In the genomic region with DNA sequence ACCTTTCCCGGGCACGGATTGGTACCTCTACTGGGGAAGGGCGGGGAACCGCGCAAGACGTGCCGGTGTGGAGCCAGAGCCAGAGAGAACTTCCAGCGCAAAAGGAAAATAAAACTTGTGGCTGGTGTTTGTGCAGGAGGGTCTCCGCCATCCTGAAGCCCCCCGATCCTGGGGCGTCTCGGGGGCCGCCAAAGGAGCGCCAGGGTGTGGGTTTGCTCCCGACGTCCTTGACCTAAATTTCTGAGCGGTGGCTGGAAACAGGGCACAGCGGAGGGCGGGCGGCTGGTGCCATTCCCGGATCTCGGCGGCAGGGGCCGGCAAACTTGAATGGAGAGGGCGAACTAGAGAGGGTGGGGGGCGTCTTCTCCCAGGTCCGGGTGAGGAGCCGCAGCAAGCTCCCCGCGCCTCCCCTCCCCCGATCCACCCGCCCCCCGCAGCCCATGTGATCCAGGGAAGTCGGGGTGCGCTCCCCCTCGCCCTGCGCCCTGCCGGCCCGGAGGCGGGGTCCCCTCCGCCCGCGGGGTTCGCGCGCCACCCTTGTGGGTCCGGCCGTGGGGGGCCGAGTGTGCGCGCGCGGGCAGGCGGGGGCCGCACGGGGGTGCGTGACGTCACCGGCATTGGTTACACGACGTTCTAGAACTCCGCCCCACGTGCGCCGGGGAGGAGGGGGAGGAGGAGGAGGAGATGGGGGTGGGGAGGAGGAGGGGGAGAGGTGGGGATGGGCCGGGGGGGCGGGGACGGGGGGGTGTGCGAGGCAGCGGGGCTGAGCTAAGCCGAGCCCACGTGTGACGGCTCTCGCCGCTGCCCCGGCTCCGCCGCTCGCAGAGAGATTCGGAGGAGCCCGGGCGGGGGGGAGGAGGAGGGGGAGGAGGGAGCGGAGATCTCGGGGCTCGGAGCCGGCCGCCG, we compare ENCODE assay signal across 8 cellular contexts. TPM values are rescaled to one million over a fixed set of nuclear protein-coding genes. Genes with fewer than 3 reads are reported as not detected.
DNase-seq lines count a peak whose midpoint lies in the region; ATAC-seq and TF ChIP-seq lines count a peak whose summit lies in the region.

A gene (plus strand): TSS at position 748 of the 906 bp plus-strand sequence. CDS start 220 bp downstream, outside the sequence.

- peaks cover 43 to 54% (median 50%) of the 10 kb centered on the region in 3 donors for H3K4me1 Mint-ChIP-seq in CD8-positive, alpha-beta memory T cell

- TF ChIP-seq CTCF in Peyer's patch (IDR thresholded peaks at IDR 0.05) (no peak), esophagus muscularis mucosa (IDR thresholded peaks at IDR 0.05) (no peak)

- intact Hi-C loops in esophagus muscularis mucosa (cut with DNase I) = no loop called here

- H3K9me3 Mint-ChIP-seq in CD8-positive, alpha-beta memory T cell = peaks cover 0 to 6% (median 0%) of the 10 kb centered on the region in 5 donors

- peaks cover 0 to 3% of the 10 kb centered on the region in 2 donors for H3K27me3 Mint-ChIP-seq in CD8-positive, alpha-beta memory T cell

- H3K36me3 ChIP-seq in CD8-positive, alpha-beta memory T cell (ENCODE audit: insufficient read depth, low read length) = no peaks in the 10 kb centered on the region
- peaks cover 1% of the 10 kb centered on the region; the same call in 1 of the 2 replicates for H3K36me3 ChIP-seq in HUES6 (ENCODE audit: control insufficient read depth, insufficient read depth, low read length)
- no peaks in the 10 kb centered on the region for H3K36me3 ChIP-seq in Peyer's patch
- H3K36me3 ChIP-seq in esophagus muscularis mucosa = no peaks in the 10 kb centered on the region

- H3K27me3 ChIP-seq in CD8-positive, alpha-beta memory T cell (ENCODE audit: insufficient read depth, low read length, poor library complexity, severe bottlenecking) = no peaks in the 10 kb centered on the region
- peaks cover 12% of the 10 kb centered on the region for H3K27me3 ChIP-seq in HUES6 (ENCODE audit: control insufficient read depth, insufficient read depth, low read length)
- no peaks in the 10 kb centered on the region for H3K27me3 ChIP-seq in Peyer's patch
- H3K27me3 ChIP-seq in esophagus muscularis mucosa = no peaks in the 10 kb centered on the region

- H3K36me3 Mint-ChIP-seq in CD8-positive, alpha-beta memory T cell = peaks cover 0 to 40% (median 4%) of the 10 kb centered on the region in 3 donors

- CTCF ChIA-PET in CD8-positive, alpha-beta memory T cell (lab: Charles Lee) = interaction anchor here (1.6 to 3.3 kb wide), 2 partner anchors 12 to 14 kb away, joined by 3 to 18 read pairs; no protein-coding TSS in a partner anchor

- peaks cover 28% of the 10 kb centered on the region for H3K4me1 ChIP-seq in CD8-positive, alpha-beta memory T cell (ENCODE audit: insufficient read depth, low read length)
- H3K4me1 ChIP-seq in HUES6 (ENCODE audit: control insufficient read depth, insufficient read depth, low read length) (peaks cover 38% of the 10 kb centered on the region), Peyer's patch (peaks cover 0 to 8% (median 1%) of the 10 kb centered on the region in 4 donors), esophagus muscularis mucosa (peaks cover 15 to 28% (median 28%) of the 10 kb centered on the region in 4 donors)

- TF ChIP-seq POLR2A in Peyer's patch (IDR thresholded peaks at IDR 0.05) = no peak
- TF ChIP-seq POLR2A in esophagus muscularis mucosa (IDR thresholded peaks at IDR 0.05; ENCODE audit: low read depth) = no peak

- H3K9ac ChIP-seq in HUES6 (ENCODE audit: low read length) = peak within 1 kb of the TSS; percentile 70

- POLR2A ChIA-PET in CD8-positive, alpha-beta memory T cell (lab: Charles Lee) = interaction anchor here (0.5 to 2.3 kb wide), 4 partner anchors 13 to 1294 kb away, joined by 3 to 10 read pairs (median 6); no protein-coding TSS in a partner anchor

- H3K27ac Mint-ChIP-seq in CD8-positive, alpha-beta memory T cell = peak within 1 kb of the TSS; percentile 84 to 99 (median 96)

- peak within 1 kb of the TSS; percentile 75 for H3K27ac ChIP-seq in CD8-positive, alpha-beta memory T cell (ENCODE audit: low read depth, low read length)
- H3K27ac ChIP-seq in HUES6 (ENCODE audit: low read depth, low read length) (peak within 1 kb of the TSS; percentile 47; the same call in 1 of the 2 replicates), Peyer's patch (peak within 1 kb of the TSS; percentile 89 to 95 (median 93)), esophagus muscularis mucosa (replicated peaks in 1 of 4) (peak within 1 kb of the TSS; percentile 99)

- TF ChIP-seq EP300 in esophagus muscularis mucosa (IDR thresholded peaks at IDR 0.05) = peak; percentile 84

- H3K4me3 ChIP-seq in CD8-positive, alpha-beta memory T cell (ENCODE audit: low read length) = peak within 1 kb of the TSS; percentile 78
- H3K4me3 ChIP-seq in HUES6 (ENCODE audit: low read depth, low read length) (peak within 1 kb of the TSS; percentile 85), Peyer's patch (peak within 1 kb of the TSS; percentile 87 to 98 (median 92)), esophagus muscularis mucosa (peak within 1 kb of the TSS; percentile 94 to 97 (median 96))

- H3K9me3 ChIP-seq in CD8-positive, alpha-beta memory T cell (ENCODE audit: low read length) = no peaks in the 10 kb centered on the region
- H3K9me3 ChIP-seq in HUES6 (ENCODE audit: control insufficient read depth, insufficient read depth, low read depth, low read length) (peaks cover 6% of the 10 kb centered on the region; the same call in 1 of the 2 replicates), Peyer's patch (no peaks in the 10 kb centered on the region), esophagus muscularis mucosa (no peaks in the 10 kb centered on the region)

- peak within 1 kb of the TSS; percentile 92 to 98 (median 96) for H3K4me3 Mint-ChIP-seq in CD8-positive, alpha-beta memory T cell

- DNase-seq in CD8-positive, alpha-beta memory T cell = peak; percentile 87 to 97 (median 92)
- peak; percentile 90 to 98 (median 98) for DNase-seq in Peyer's patch
- DNase-seq in activated T-helper 1 cell treated with Interleukin-2 at 50 U/mL for 16 hours (ENCODE audit: low read depth) = peak; percentile 85
- peak; percentile 98 for DNase-seq in esophagus muscularis mucosa (ENCODE audit: extremely low spot score)
- peak; percentile 93 for DNase-seq in myocyte (ENCODE audit: low read depth)
- peak; percentile 82 for DNase-seq in stimulated activated CD8-positive, alpha-beta memory T cell treated with anti-CD3 and anti-CD28 coated beads, Interleukin-7, amount 100 ng/mL, for 24 hours (ENCODE audit: low read depth)

- under 1% methylated on average over 15 of the region's 88 CpGs for WGBS in esophagus muscularis mucosa

- peak; percentile 57 for ATAC-seq in GM21390 (IDR thresholded peaks at IDR 0.05; ENCODE audit: unreplicated experiment)

RNA-seq across cellular contexts. Expression of the gene that starts here (rescaled TPM):
- total RNA-seq in CD8-positive, alpha-beta memory T cell = 10 to 100 TPM; 57.1 to 58.0 TPM
- 2.3 TPM for polyA plus RNA-seq in CD8-positive, alpha-beta memory T cell
- total RNA-seq in Peyer's patch (10 to 100 TPM; 25.9 to 39.0 (median 29.2) TPM), esophagus muscularis mucosa (10 to 100 TPM; 28.8 to 39.0 (median 29.6) TPM), myocyte (115 and 126 TPM in 2 replicates)
- 95.2 TPM for polyA plus RNA-seq in myocyte (2012)

Comparison
In these comparisons a context has a peak if more than half of its experiments do, and no peak if none do; other contexts are left out.
1. Peak in every context shown above with its lines: DNase-seq, ATAC-seq, H3K4me3 ChIP-seq and H3K27ac ChIP-seq.
2. H3K27ac ChIP-seq: peak in every context shown above with its lines; median percentile 99 in esophagus muscularis mucosa; 93 in Peyer's patch; 75 in CD8-positive, alpha-beta memory T cell; 47 in HUES6.